In the genomic region with DNA sequence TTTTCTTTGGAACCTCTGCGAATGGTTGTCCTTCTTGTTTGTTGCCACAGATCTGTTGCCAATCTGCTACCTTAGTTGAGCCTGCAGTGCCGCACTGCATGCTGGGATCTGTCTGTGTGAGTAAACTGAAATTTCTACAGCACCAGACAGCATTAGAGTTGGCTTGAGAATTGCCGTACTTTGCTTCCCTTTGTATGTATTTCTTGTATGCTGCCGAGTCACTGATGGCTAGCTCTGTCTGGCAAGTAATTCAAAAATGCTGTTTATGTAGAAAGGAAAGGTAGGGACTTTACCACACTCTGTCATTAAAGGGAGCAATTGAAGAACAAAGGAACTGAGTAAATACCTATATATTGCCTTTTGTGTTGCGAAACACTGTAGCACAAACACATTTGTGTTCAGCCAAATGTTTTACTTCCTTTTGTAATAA, we compare ENCODE assay signal across 8 cellular contexts.
A peak's percentile ranks its signal among the peaks of the same experiment; 100 is the strongest.
DNase-seq lines count a peak whose midpoint lies in the region; ATAC-seq and TF ChIP-seq lines count a peak whose summit lies in the region.

No MANE protein-coding gene starts in this region.

- H3K27me3 ChIP-seq in BE2C (no peaks in the 10 kb centered on the region), endodermal cell (ENCODE audit: control insufficient read depth, insufficient read depth, low read length, poor library complexity, severe bottlenecking) (no peaks in the 10 kb centered on the region), neural cell (ENCODE audit: insufficient read depth, low read depth, low read length) (no peaks in the 10 kb centered on the region)

- no peak overlapping the region for H3K4me3 Mint-ChIP-seq in endodermal cell

- H3K4me1 ChIP-seq in BE2C (peaks cover 19% of the 10 kb centered on the region), endodermal cell (ENCODE audit: control insufficient read depth, insufficient read depth, low read length) (no peaks in the 10 kb centered on the region)

- H3K27ac ChIP-seq in endodermal cell (ENCODE audit: low read depth, low read length) (peak overlapping the region; percentile 32), neural cell (ENCODE audit: low read length) (peak overlapping the region; percentile 76)

- no peak for TF ChIP-seq CTCF in BE2C (IDR thresholded peaks at IDR 0.05; ENCODE audit: low read depth, low read length)
- no peak for TF ChIP-seq CTCF in endodermal cell (conservative IDR thresholded peaks at IDR 0.05)
- TF ChIP-seq CTCF in neural cell (IDR thresholded peaks at IDR 0.05; ENCODE audit: poor library complexity, severe bottlenecking): no peak

- H3K9ac ChIP-seq in endodermal cell (ENCODE audit: extremely low read depth, low read length, poor library complexity, severe bottlenecking): no peak overlapping the region
- H3K9ac ChIP-seq in neural cell (ENCODE audit: low read length): no peak overlapping the region

- H3K27ac Mint-ChIP-seq in endodermal cell: no peak overlapping the region

- H3K4me2 ChIP-seq in neural cell (ENCODE audit: low read length): no peak overlapping the region

- H3K9me3 Mint-ChIP-seq in endodermal cell: no peaks in the 10 kb centered on the region

- no peaks in the 10 kb centered on the region for H3K9me2 ChIP-seq in neural cell (ENCODE audit: insufficient read depth, low read length)

- H3K9me3 ChIP-seq in BE2C (no peaks in the 10 kb centered on the region), endodermal cell (ENCODE audit: control insufficient read depth, low read length) (no peaks in the 10 kb centered on the region), neural cell (ENCODE audit: low read length) (no peaks in the 10 kb centered on the region)

- no peaks in the 10 kb centered on the region for H4K20me1 ChIP-seq in neural cell (ENCODE audit: insufficient read depth)

- whole genome bisulfite sequencing in endodermal cell (ENCODE audit: insufficient coverage in 1 of 2, insufficient read length in 1 of 2), 2 experiments: 63 to 76% methylated on average over 2 to 5 of the region's 5 CpGs

- no peaks in the 10 kb centered on the region for H3F3A ChIP-seq in neural cell (ENCODE audit: insufficient read depth, low read length, poor library complexity, severe bottlenecking)

- DNase-seq in BE2C: peak; percentile 77
- peak; percentile 88 for DNase-seq in NCI-H2227 (lab: John Stamatoyannopoulos, UW; ENCODE audit: unreplicated experiment)
- DNase-seq in endodermal cell: peak; percentile 66
- no peak for DNase-seq in stimulated activated CD4-positive, alpha-beta T cell treated with anti-CD3 and anti-CD28 coated beads, Interleukin-15, amount 100 ng/mL, for 24 hours
- no peak for DNase-seq in effector CD8-positive, alpha-beta T cell (lab: John Stamatoyannopoulos, UW)

- no peaks in the 10 kb centered on the region for H3K36me3 ChIP-seq in BE2C
- H3K36me3 ChIP-seq in endodermal cell (ENCODE audit: control insufficient read depth, insufficient read depth, low read length): no peaks in the 10 kb centered on the region
- H3K36me3 ChIP-seq in neural cell (ENCODE audit: insufficient read depth, low read length): no peaks in the 10 kb centered on the region

- TF ChIP-seq EP300 in neural cell (conservative IDR thresholded peaks at IDR 0.05; ENCODE audit: poor library complexity, severe bottlenecking): no peak

- H3K36me3 Mint-ChIP-seq in endodermal cell (ENCODE audit: low read depth): no peaks in the 10 kb centered on the region

- ATAC-seq in GM18861 (IDR thresholded peaks at IDR 0.05; ENCODE audit: unreplicated experiment) (no peak), GM21360 (IDR thresholded peaks at IDR 0.05; ENCODE audit: unreplicated experiment) (no peak)

- H3K4me1 Mint-ChIP-seq in endodermal cell: no peaks in the 10 kb centered on the region

- peak overlapping the region; percentile 56 for H3K4me3 ChIP-seq in BE2C (ENCODE audit: low read depth, low read length)
- no peak overlapping the region for H3K4me3 ChIP-seq in endodermal cell (ENCODE audit: low read length)
- H3K4me3 ChIP-seq in neural cell (ENCODE audit: low read length): no peak overlapping the region

- no peaks in the 10 kb centered on the region for H3K27me3 Mint-ChIP-seq in endodermal cell (ENCODE audit: insufficient read depth)

- no peaks in the 10 kb centered on the region for H3K79me2 ChIP-seq in neural cell (replicated peaks; ENCODE audit: insufficient read depth, low read length)

- no peak for TF ChIP-seq RAD21 in neural cell (conservative IDR thresholded peaks at IDR 0.05)

- H2AFZ ChIP-seq in neural cell (ENCODE audit: low read depth, low read length): no peak overlapping the region

TF ChIP-seq in neural cell, 6 proteins besides CTCF, POLR2A, EP300 and RAD21:
- peak; percentile 58 for TF ChIP-seq POLR2AphosphoS5 (IDR thresholded peaks at IDR 0.05)
- TF ChIP-seq MXI1 (conservative IDR thresholded peaks at IDR 0.05; ENCODE audit: poor library complexity, severe bottlenecking): no peak
- no peak for TF ChIP-seq EZH2 (IDR thresholded peaks at IDR 0.05; ENCODE audit: borderline replicate concordance, insufficient read depth, low read length, poor library complexity, severe bottlenecking)
- no peak for TF ChIP-seq SMC3 (conservative IDR thresholded peaks at IDR 0.05; ENCODE audit: poor library complexity)
- no peak for TF ChIP-seq TAF1 (IDR thresholded peaks at IDR 0.05; ENCODE audit: low read depth)
- TF ChIP-seq, protein P1, sequence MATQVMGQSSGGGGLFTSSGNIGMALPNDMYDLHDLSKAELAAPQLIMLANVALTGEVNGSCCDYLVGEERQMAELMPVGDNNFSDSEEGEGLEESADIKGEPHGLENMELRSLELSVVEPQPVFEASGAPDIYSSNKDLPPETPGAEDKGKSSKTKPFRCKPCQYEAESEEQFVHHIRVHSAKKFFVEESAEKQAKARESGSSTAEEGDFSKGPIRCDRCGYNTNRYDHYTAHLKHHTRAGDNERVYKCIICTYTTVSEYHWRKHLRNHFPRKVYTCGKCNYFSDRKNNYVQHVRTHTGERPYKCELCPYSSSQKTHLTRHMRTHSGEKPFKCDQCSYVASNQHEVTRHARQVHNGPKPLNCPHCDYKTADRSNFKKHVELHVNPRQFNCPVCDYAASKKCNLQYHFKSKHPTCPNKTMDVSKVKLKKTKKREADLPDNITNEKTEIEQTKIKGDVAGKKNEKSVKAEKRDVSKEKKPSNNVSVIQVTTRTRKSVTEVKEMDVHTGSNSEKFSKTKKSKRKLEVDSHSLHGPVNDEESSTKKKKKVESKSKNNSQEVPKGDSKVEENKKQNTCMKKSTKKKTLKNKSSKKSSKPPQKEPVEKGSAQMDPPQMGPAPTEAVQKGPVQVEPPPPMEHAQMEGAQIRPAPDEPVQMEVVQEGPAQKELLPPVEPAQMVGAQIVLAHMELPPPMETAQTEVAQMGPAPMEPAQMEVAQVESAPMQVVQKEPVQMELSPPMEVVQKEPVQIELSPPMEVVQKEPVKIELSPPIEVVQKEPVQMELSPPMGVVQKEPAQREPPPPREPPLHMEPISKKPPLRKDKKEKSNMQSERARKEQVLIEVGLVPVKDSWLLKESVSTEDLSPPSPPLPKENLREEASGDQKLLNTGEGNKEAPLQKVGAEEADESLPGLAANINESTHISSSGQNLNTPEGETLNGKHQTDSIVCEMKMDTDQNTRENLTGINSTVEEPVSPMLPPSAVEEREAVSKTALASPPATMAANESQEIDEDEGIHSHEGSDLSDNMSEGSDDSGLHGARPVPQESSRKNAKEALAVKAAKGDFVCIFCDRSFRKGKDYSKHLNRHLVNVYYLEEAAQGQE (IDR thresholded peaks at IDR 0.05; ENCODE audit: borderline replicate concordance): peak; percentile 16

Comparison
In these comparisons a context has a peak if more than half of its experiments do, and no peak if none do; other contexts are left out.
1. DNase-seq: peak in BE2C (single experiment), NCI-H2227 (single experiment) and endodermal cell (single experiment); none in stimulated activated CD4-positive, alpha-beta T cell treated with anti-CD3 and anti-CD28 coated beads, Interleukin-15, amount 100 ng/mL, for 24 hours (single experiment) and effector CD8-positive, alpha-beta T cell (single experiment).